ENCODE assay signal across 21 cellular contexts in genomic region chr1:41679994-41680393, GRCh38.
DNase-seq lines count a peak whose midpoint lies in the region; ATAC-seq and TF ChIP-seq lines count a peak whose summit lies in the region.
"Had no signal": no experiment of that assay in that cellular context is flagged by ENCODE, and none has a peak within 500 bp of the region (broad histone marks: within the 10 kb centered on the region; RNA-seq: fewer than 3 reads in every experiment).

No MANE protein-coding gene starts in this region.

- H3K4me3 ChIP-seq in BLaER1 (no peak overlapping the region), mammary epithelial cell (replicated peaks in 1 of 3; ENCODE audit: insufficient read depth in 1 of 3, low read depth in 2 of 3, low read length in 3 of 3) (no peak overlapping the region)
- H3K4me3 ChIP-seq: HAP-1, MG63 had no signal

- peak overlapping the region; percentile 82 for H3K4me2 ChIP-seq in BLaER1
- peak overlapping the region; percentile 39 for H3K4me2 ChIP-seq in mammary epithelial cell (ENCODE audit: insufficient read depth, low read depth, low read length)

- H3K9ac ChIP-seq in BLaER1: no peak overlapping the region
- no peak overlapping the region for H3K9ac ChIP-seq in mammary epithelial cell (ENCODE audit: insufficient read depth, low read length)

- dilution Hi-C loops in mammary epithelial cell (cut with HindIII; ENCODE audit: low sequenced_read_pairs): loop anchor here (5.0 kb wide), 1 partner anchor 58 kb away; no protein-coding TSS in a partner anchor

- H4K20me1 ChIP-seq in BLaER1: no peaks in the 10 kb centered on the region
- no peaks in the 10 kb centered on the region for H4K20me1 ChIP-seq in mammary epithelial cell (ENCODE audit: insufficient read depth, low read length)

- H3K27ac Mint-ChIP-seq in activated CD4-positive, alpha-beta T cell treated with anti-CD3 and anti-CD28 coated beads, Interleukin-2, amount 10 ng/mL, durations not matched to agents 24 days and 14 days: peak overlapping the region; percentile 21
- peak overlapping the region in 1 of 2 donors; percentile 38 for H3K27ac Mint-ChIP-seq in natural killer cell

- H3K27ac ChIP-seq in BLaER1: 0 out of 2 replicates have a peak overlapping the region, but pooled peaks have one; percentile 1
- no peak overlapping the region for H3K27ac ChIP-seq in mammary epithelial cell (ENCODE audit: insufficient read depth, low read depth, low read length)
- H3K27ac ChIP-seq: 22Rv1 had no signal

- no peaks in the 10 kb centered on the region for H3K79me2 ChIP-seq in mammary epithelial cell (ENCODE audit: insufficient read depth, low read length)

- no TSS peak for BruUV-seq in mammary epithelial cell (replicated peaks; lab: Mats Ljungman, UMichigan)

- H3K36me3 ChIP-seq in BLaER1 (no peaks in the 10 kb centered on the region), mammary epithelial cell (ENCODE audit: insufficient read depth, low read length) (no peaks in the 10 kb centered on the region)
- H3K36me3 ChIP-seq: HAP-1, MG63 had no signal

- H3K4me3 Mint-ChIP-seq in activated CD4-positive, alpha-beta T cell treated with anti-CD3 and anti-CD28 coated beads, Interleukin-2, amount 10 ng/mL, durations not matched to agents 24 days and 14 days: no peak overlapping the region
- H3K4me3 Mint-ChIP-seq in natural killer cell: peak overlapping the region; percentile 9

- CTCF ChIA-PET in mammary epithelial cell (lab: Charles Lee; ENCODE audit: low non-redundant PET): interaction anchor here (0.6 kb wide), 1 partner anchor 8 kb away, joined by 3 read pairs; no protein-coding TSS in a partner anchor

- H3K4me1 Mint-ChIP-seq in activated CD4-positive, alpha-beta T cell treated with anti-CD3 and anti-CD28 coated beads, Interleukin-2, amount 10 ng/mL, durations not matched to agents 24 days and 14 days: peaks cover 87% of the 10 kb centered on the region
- H3K4me1 Mint-ChIP-seq in natural killer cell: peaks cover 84 to 90% of the 10 kb centered on the region in 2 donors

- H2AFZ ChIP-seq in mammary epithelial cell (ENCODE audit: low read depth, low read length): no peak overlapping the region

- H3K27me3 ChIP-seq in BLaER1: no peaks in the 10 kb centered on the region; the same call in 1 of the 2 replicates
- H3K27me3 ChIP-seq in mammary epithelial cell (ENCODE audit: insufficient read depth, low read length): no peaks in the 10 kb centered on the region
- H3K27me3 ChIP-seq: MG63 had no signal

- TF ChIP-seq CTCF in mammary epithelial cell (conservative IDR thresholded peaks at IDR 0.05 in 1 of 2, IDR thresholded peaks at IDR 0.05 in 1 of 2; ENCODE audit: extremely low read depth in 1 of 2, insufficient read depth in 1 of 2, low read depth in 1 of 2, low read length in 2 of 2) (no peak), natural killer cell (IDR thresholded peaks at IDR 0.05) (no peak)

- H3K27me3 Mint-ChIP-seq in activated CD4-positive, alpha-beta T cell treated with anti-CD3 and anti-CD28 coated beads, Interleukin-2, amount 10 ng/mL, durations not matched to agents 24 days and 14 days: no peaks in the 10 kb centered on the region
- no peaks in the 10 kb centered on the region for H3K27me3 Mint-ChIP-seq in natural killer cell (ENCODE audit: low read depth in 2 of 2)

- in situ Hi-C loops in mammary epithelial cell (cut with MboI; ENCODE audit: low sequenced_read_pairs in 2 of 2): no loop called here

- intact Hi-C loops in activated CD4-positive, alpha-beta T cell treated with anti-CD3 and anti-CD28 coated beads, Interleukin-2, amount 10 ng/mL, durations not matched to agents 24 days and 14 days (cut with micrococcal nuclease): no loop called here
- intact Hi-C loops in mammary epithelial cell (cut with micrococcal nuclease): no loop called here
- intact Hi-C loops in natural killer cell (cut with micrococcal nuclease): loop anchor here (5.0 kb wide), 3 partner anchors 47 to 217 kb away; no protein-coding TSS in a partner anchor

- 100% methylated on average over 1 of the region's 1 CpG for whole genome bisulfite sequencing in mammary epithelial cell (ENCODE audit: low coverage, missing lambda C conversion rate)

- H3K36me3 Mint-ChIP-seq in activated CD4-positive, alpha-beta T cell treated with anti-CD3 and anti-CD28 coated beads, Interleukin-2, amount 10 ng/mL, durations not matched to agents 24 days and 14 days (ENCODE audit: low read depth): peaks cover 1% of the 10 kb centered on the region
- no peaks in the 10 kb centered on the region for H3K36me3 Mint-ChIP-seq in natural killer cell

- DNase-seq in activated CD4-positive, alpha-beta T cell treated with anti-CD3 and anti-CD28 coated beads, Interleukin-2, amount 10 ng/mL, durations not matched to agents 24 days and 14 days: no peak
- DNase-seq in activated CD4-positive, alpha-beta T cell treated with anti-CD3 and anti-CD28 coated beads, Interleukin-2, amount 50 U/mL, for 48 hours: no peak
- DNase-seq in mammary epithelial cell (no peak), natural killer cell (no peak), NCI-H2107 (lab: John Stamatoyannopoulos, UW) (no peak), occipital lobe (lab: John Stamatoyannopoulos, UW) (no peak)
- no peak for DNase-seq in activated effector memory CD4-positive, alpha-beta T cell treated with anti-CD3 and anti-CD28 coated beads, Interleukin-2, amount 50 U/mL, for 16 hours
- DNase-seq: AML-193, COR-L47, DMS 273 treated with DMSO at 0.1 percent for 48 hours, GDM1, Karpas-422, MG63, NCI-H1092, NCI-H146, NCI-H2029 treated with DMSO at 0.1 percent for 48 hours, NCI-H748 treated with DMSO at 0.1 percent for 48 hours, Right ventricle myocardium superior had no signal

- no peaks in the 10 kb centered on the region for H3K9me3 Mint-ChIP-seq in activated CD4-positive, alpha-beta T cell treated with anti-CD3 and anti-CD28 coated beads, Interleukin-2, amount 10 ng/mL, durations not matched to agents 24 days and 14 days
- no peaks in the 10 kb centered on the region for H3K9me3 Mint-ChIP-seq in natural killer cell

- H3K9me3 ChIP-seq in BLaER1: no peaks in the 10 kb centered on the region
- H3K9me3 ChIP-seq in mammary epithelial cell (replicated peaks; ENCODE audit: insufficient read depth, low read length): no peaks in the 10 kb centered on the region
- H3K9me3 ChIP-seq: HAP-1, MG63 had no signal

- H3K4me1 ChIP-seq in BLaER1: peaks cover 93% of the 10 kb centered on the region
- H3K4me1 ChIP-seq in mammary epithelial cell (ENCODE audit: insufficient read depth, low read length): peaks cover 56% of the 10 kb centered on the region
- H3K4me1 ChIP-seq: HAP-1 had no signal

- ATAC-seq in natural killer cell: no peak
